Comparison of ENCODE assay signal across 8 cellular contexts in the genomic region with DNA sequence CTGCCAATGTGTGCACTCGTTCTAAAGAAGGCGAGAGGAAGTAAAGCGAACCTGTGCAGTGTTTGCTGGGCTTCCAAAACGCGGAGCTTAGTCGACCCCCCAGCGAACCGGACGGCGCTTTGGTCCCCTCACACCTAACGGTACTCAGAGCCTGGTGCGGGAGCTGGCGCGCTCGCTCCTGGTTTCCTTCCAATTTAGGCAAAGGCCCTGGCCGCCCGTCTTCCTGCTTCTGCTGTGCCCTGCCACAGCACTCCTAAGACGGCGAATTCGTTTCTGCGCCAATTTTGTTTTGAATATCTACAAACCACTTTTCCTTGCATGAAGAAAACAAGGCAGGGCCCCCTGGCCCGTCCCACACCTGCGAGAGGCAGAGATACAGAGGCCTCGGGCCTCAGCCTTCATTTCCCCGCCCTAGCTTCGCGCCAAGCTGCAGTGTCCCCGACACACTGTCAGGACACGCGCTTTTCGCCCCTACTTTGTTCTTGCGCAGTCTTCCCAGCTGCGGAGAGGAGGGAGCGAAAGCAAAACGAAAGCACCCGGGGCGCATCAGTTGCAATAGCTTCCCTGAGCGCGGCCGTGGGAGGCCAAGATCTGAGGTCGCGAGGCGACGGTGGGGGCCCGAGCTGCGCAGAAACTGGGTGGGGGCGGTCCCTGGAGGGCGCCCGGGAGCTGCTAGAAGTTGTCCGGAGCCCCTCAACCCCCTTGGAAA.
DNase-seq lines count a peak whose midpoint lies in the region; ATAC-seq and TF ChIP-seq lines count a peak whose summit lies in the region.

No MANE protein-coding gene starts in this region.

- TF ChIP-seq CTCF in H9 (conservative IDR thresholded peaks at IDR 0.05) (0 out of 3 replicates have a peak, but pooled peaks have one; percentile 17), omental fat pad (IDR thresholded peaks at IDR 0.05) (no peak)

- no peak overlapping the region for H3K27ac ChIP-seq in H9 (ENCODE audit: insufficient read length, low read depth, low read length)
- no peak overlapping the region for H3K27ac ChIP-seq in neuronal stem cell (replicated peaks; ENCODE audit: low read length)

- peaks cover 3% of the 10 kb centered on the region; the same call in 1 of the 2 replicates for H3K4me1 ChIP-seq in H9 (ENCODE audit: insufficient read depth, low read length)
- peaks cover 12 to 30% of the 10 kb centered on the region in 2 donors for H3K4me1 ChIP-seq in neuronal stem cell (ENCODE audit: control insufficient read depth in 2 of 2, insufficient read depth in 1 of 2, low read depth in 1 of 2, low read length in 2 of 2)

- H3K36me3 ChIP-seq in neuronal stem cell (replicated peaks in 1 of 2; ENCODE audit: control insufficient read depth in 2 of 2, insufficient read depth in 2 of 2, low read length in 2 of 2) = no peaks in the 10 kb centered on the region

- peaks cover 0 to 6% of the 10 kb centered on the region in 2 experiments; a peak in 3 of 5 replicates for H3K9me3 Mint-ChIP-seq in H9

- no peak overlapping the region for H4K8ac ChIP-seq in H9 (replicated peaks; ENCODE audit: insufficient read length, low read depth, low read length)
- H4K8ac ChIP-seq in neuronal stem cell (ENCODE audit: low read depth, low read length) = no peak overlapping the region

- H3K79me2 ChIP-seq in H9 (ENCODE audit: insufficient read depth, low read length) = no peaks in the 10 kb centered on the region

- H3K23ac ChIP-seq in H9 (ENCODE audit: insufficient read length, low read depth, low read length) = no peak overlapping the region
- no peak overlapping the region for H3K23ac ChIP-seq in neuronal stem cell (ENCODE audit: low read depth, low read length, poor library complexity)

- H3K9me3 ChIP-seq in H9 (ENCODE audit: control insufficient read depth, low read depth, low read length) (no peaks in the 10 kb centered on the region), neuronal stem cell (replicated peaks in 1 of 2; ENCODE audit: control insufficient read depth in 2 of 2, insufficient read depth in 1 of 2, low read depth in 1 of 2, low read length in 2 of 2) (peaks cover 0 to 3% of the 10 kb centered on the region in 2 donors)

- H3K4me3 Mint-ChIP-seq in H9 = peak overlapping the region; percentile 58 to 82

- H2AK5ac ChIP-seq in H9 (ENCODE audit: insufficient read length, low read length) (no peak overlapping the region), neuronal stem cell (ENCODE audit: low read depth, low read length) (no peak overlapping the region)

- ATAC-seq in GM18873 (IDR thresholded peaks at IDR 0.05; ENCODE audit: low FRiP score, unreplicated experiment) (no peak), omental fat pad (ENCODE audit: low FRiP score) (no peak), GM21381 (IDR thresholded peaks at IDR 0.05; ENCODE audit: unreplicated experiment) (no peak)

- H3K36me3 Mint-ChIP-seq in H9 (ENCODE audit: insufficient read depth in 1 of 3, low read depth in 3 of 3) = no peaks in the 10 kb centered on the region; a peak in 1 of 7 replicates

- no peak overlapping the region; a peak in 1 of 7 replicates for H3K27ac Mint-ChIP-seq in H9

- H4K91ac ChIP-seq in H9 (ENCODE audit: insufficient read length, low read depth, low read length) (no peak overlapping the region), neuronal stem cell (ENCODE audit: low read depth, low read length, poor library complexity) (no peak overlapping the region)

- no peaks in the 10 kb centered on the region for H4K20me1 ChIP-seq in H9 (ENCODE audit: control insufficient read depth, insufficient read depth, insufficient read length)

- H3K79me1 ChIP-seq in H9 (ENCODE audit: insufficient read depth, low read depth, low read length, poor library complexity, severe bottlenecking) = no peaks in the 10 kb centered on the region
- no peaks in the 10 kb centered on the region for H3K79me1 ChIP-seq in neuronal stem cell (ENCODE audit: low read depth, low read length)

- no peak overlapping the region for H3T11ph ChIP-seq in H9 (ENCODE audit: low read length)

- H2AFZ ChIP-seq in H9 (ENCODE audit: low read length) (no peak overlapping the region), neuronal stem cell (ENCODE audit: low read length) (peak overlapping the region; percentile 92)

- H3K9ac ChIP-seq in H9 (ENCODE audit: extremely low read depth, insufficient read length, low read length) (no peak overlapping the region), neuronal stem cell (ENCODE audit: low read depth, low read length, poor library complexity) (no peak overlapping the region)

- H2BK12ac ChIP-seq in H9 (ENCODE audit: insufficient read length, low read depth, low read length) (no peak overlapping the region), neuronal stem cell (ENCODE audit: low read length) (no peak overlapping the region)

- no CpG with 5 or more reads among the region's 50 CpGs for WGBS in H9 (ENCODE audit: extremely low coverage, insufficient read length, low lambda C conversion rate)
- no CpG with 5 or more reads among the region's 50 CpGs for WGBS in neuronal stem cell (ENCODE audit: extremely low coverage in 2 of 2, insufficient read length in 2 of 2, insufficient replicate concordance in 1 of 2), 2 donors

- H3K27me3 ChIP-seq in H9 (ENCODE audit: insufficient read depth, low read length) (peaks cover 76% of the 10 kb centered on the region), neuronal stem cell (ENCODE audit: control insufficient read depth in 3 of 3, insufficient read depth in 3 of 3, low read depth in 1 of 3, low read length in 3 of 3) (peaks cover 14 to 79% (median 54%) of the 10 kb centered on the region in 3 experiments)

- peaks cover 53 to 62% of the 10 kb centered on the region in 2 experiments for H3K4me1 Mint-ChIP-seq in H9

- H4K5ac ChIP-seq in H9 (ENCODE audit: insufficient read length, low read depth, low read length) = no peak overlapping the region

- peak overlapping the region; percentile 74 for H3K4me2 ChIP-seq in H9 (ENCODE audit: insufficient read depth, insufficient read length, low read length)
- H3K4me2 ChIP-seq in neuronal stem cell (ENCODE audit: insufficient read depth, low read length, poor library complexity, severe bottlenecking) = peak overlapping the region; percentile 74

- peak; percentile 58 for DNase-seq in H9
- peak; percentile 49 for DNase-seq in activated T-cell treated with anti-CD3 and anti-CD28 coated beads for 24 hours (ENCODE audit: low read depth)
- DNase-seq in fibroblast of gingiva (ENCODE audit: low read depth) = peak; percentile 66
- DNase-seq in neuronal stem cell (ENCODE audit: low spot score) = peak; percentile 45
- DNase-seq in GM19240 (ENCODE audit: insufficient read length, low spot score) = no peak
- no peak for DNase-seq in omental fat pad (ENCODE audit: low spot score)

- H2BK5ac ChIP-seq in H9 (ENCODE audit: insufficient read length, low read length) = no peak overlapping the region
- H2BK5ac ChIP-seq in neuronal stem cell (ENCODE audit: low read length) = no peak overlapping the region

- no peak overlapping the region for H3K56ac ChIP-seq in H9 (ENCODE audit: insufficient read length, low read depth, low read length)

- H3K4ac ChIP-seq in H9 (ENCODE audit: low read depth, low read length) (no peak overlapping the region), neuronal stem cell (ENCODE audit: low read length) (no peak overlapping the region)

- H2BK120ac ChIP-seq in H9 (ENCODE audit: low read depth, low read length, poor library complexity, severe bottlenecking) (no peak overlapping the region), neuronal stem cell (ENCODE audit: low read depth, low read length) (no peak overlapping the region)

- H2BK15ac ChIP-seq in H9 (ENCODE audit: low read depth, low read length) (no peak overlapping the region), neuronal stem cell (ENCODE audit: low read length) (peak overlapping the region; percentile 6)

- H2BK20ac ChIP-seq in H9 (ENCODE audit: low read depth, low read length, poor library complexity, severe bottlenecking) = no peak overlapping the region

- H3K27me3 Mint-ChIP-seq in H9 (ENCODE audit: low read depth) = peaks cover 83% of the 10 kb centered on the region

- H3K14ac ChIP-seq in H9 (ENCODE audit: insufficient read depth, low read length) (no peak overlapping the region), neuronal stem cell (ENCODE audit: low read length) (no peak overlapping the region)

- H3K18ac ChIP-seq in H9 (ENCODE audit: insufficient read length, low read depth, low read length) = no peak overlapping the region
- H3K18ac ChIP-seq in neuronal stem cell (ENCODE audit: low read length) = peak overlapping the region; percentile 86

- H3K4me3 ChIP-seq in neuronal stem cell (ENCODE audit: low read length in 2 of 2) = peak overlapping the region; percentile 67 to 86

- H3K23me2 ChIP-seq in H9 (ENCODE audit: insufficient read length, low read depth, low read length, poor library complexity, severe bottlenecking) = peaks cover 49% of the 10 kb centered on the region

Comparison
In these comparisons a context has a peak if more than half of its experiments do, and no peak if none do; other contexts are left out.
1. DNase-seq: peak in H9 (single experiment), activated T-cell treated with anti-CD3 and anti-CD28 coated beads for 24 hours (single experiment), fibroblast of gingiva (single experiment) and neuronal stem cell (single experiment); none in GM19240 (single experiment) and omental fat pad (single experiment).